In the genomic region with DNA sequence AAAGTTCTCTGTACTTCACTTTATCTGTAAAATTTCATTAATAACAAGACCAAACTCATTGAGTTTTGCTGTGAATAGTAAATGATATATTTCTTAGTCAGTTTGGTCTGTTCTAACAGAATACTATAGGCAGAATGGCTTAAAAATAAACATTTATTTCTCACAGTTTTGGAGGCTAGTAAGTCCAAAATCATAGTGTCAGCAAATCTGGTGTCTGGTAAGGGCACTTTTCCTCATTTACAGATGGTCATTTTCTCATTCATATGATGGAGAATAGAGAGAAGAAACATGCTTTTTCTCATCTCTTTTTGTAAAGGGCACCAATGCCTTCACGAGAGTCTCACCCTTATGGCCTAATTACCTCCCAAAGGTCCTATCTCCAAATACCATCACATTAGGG, we compare ENCODE assay signal across 2 cellular contexts.
A peak's percentile ranks its signal among the peaks of the same experiment; 100 is the strongest.
TF ChIP-seq lines count a peak whose summit lies in the region.

No MANE protein-coding gene starts in this region.

TF ChIP-seq in HepG2, 621 proteins besides CTCF, POLR2A, EP300 and RAD21:
- no peak for TF ChIP-seq HOXA9 (CRISPR knock-in tag; IDR thresholded peaks at IDR 0.05; ENCODE audit: borderline replicate concordance)
- peak; percentile 46; the same call in 1 of the 2 replicates for TF ChIP-seq MAFF (IDR thresholded peaks at IDR 0.05; ENCODE audit: low read depth, low read length)
- TF ChIP-seq MAFK (conservative IDR thresholded peaks at IDR 0.05 in 1 of 2, IDR thresholded peaks at IDR 0.05 in 1 of 2; ENCODE audit: low read length in 2 of 2): peak; percentile 12 to 70; a peak in 3 of 4 replicates

TF ChIP-seq in endothelial cell of umbilical vein, 7 proteins besides CTCF, POLR2A, EP300 and RAD21:
- TF ChIP-seq MYC (IDR thresholded peaks at IDR 0.05; ENCODE audit: low read depth, low read length): no peak
- no peak for TF ChIP-seq POLR2AphosphoS5 (IDR thresholded peaks at IDR 0.05; ENCODE audit: insufficient read depth, low read depth, low read length)
- TF ChIP-seq GATA2 (IDR thresholded peaks at IDR 0.05; ENCODE audit: insufficient read depth, insufficient read length, low read depth, low read length): no peak
- TF ChIP-seq JUN (IDR thresholded peaks at IDR 0.05; ENCODE audit: borderline replicate concordance, insufficient read depth, insufficient read length, low read depth): no peak
- no peak for TF ChIP-seq EZH2 (IDR thresholded peaks at IDR 0.05; ENCODE audit: borderline replicate concordance, low read depth, low read length, severe bottlenecking)
- TF ChIP-seq MAX (IDR thresholded peaks at IDR 0.05; ENCODE audit: insufficient read depth, insufficient read length): no peak
- no peak for TF ChIP-seq FOS (IDR thresholded peaks at IDR 0.05; ENCODE audit: borderline replicate concordance, insufficient read depth, low read length)
